ENCODE assay signal across 9 cellular contexts in the genomic region with DNA sequence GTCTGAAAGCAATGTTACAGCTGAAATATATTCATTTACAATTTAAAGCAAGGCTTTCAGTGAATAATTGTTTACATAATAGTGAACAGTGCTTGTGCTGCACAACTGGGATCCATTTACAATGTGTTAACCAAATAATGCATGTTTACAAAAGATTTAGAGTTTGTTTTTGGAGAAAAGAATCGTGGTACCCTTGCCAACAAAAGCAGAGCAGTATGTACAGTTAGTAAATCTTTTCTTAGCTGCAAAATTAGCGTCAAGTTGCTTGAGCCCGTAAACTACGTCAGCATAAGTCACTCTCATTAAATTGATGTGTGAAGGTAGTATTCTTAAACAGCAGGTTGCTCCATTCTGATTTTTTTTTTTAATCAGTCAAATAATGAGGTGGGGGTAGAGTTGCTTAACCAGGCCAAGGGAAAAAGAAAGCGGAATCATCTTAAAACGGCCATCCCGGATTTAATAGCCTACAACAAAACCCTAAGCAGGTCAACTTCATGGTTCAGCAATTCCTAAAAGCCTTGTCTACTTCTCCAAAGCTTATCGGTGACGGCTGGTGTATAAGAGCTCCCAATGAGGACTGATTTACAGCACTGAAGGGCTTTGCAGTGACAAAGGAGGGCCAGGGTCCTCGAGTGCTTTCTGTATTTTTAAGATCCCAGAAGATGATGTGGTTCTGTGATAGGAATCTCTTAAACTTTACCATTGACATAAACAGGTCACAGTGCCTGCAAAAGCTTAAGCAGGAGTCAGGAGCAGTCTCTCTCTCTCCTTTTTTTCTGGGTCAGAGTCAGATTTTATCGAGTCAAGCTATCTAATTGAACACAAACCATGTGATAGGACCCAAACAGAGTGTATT.
A peak's percentile ranks its signal among the peaks of the same experiment; 100 is the strongest.
DNase-seq lines count a peak whose midpoint lies in the region; ATAC-seq and TF ChIP-seq lines count a peak whose summit lies in the region.
"Had no signal": no experiment of that assay in that cellular context is flagged by ENCODE, and none has a peak within 500 bp of the region (broad histone marks: within the 10 kb centered on the region; RNA-seq: fewer than 3 reads in every experiment).

No MANE protein-coding gene starts in this region.

- H3K9me3 Mint-ChIP-seq in activated naive CD8-positive, alpha-beta T cell treated with anti-CD3 and anti-CD28 coated beads, Interleukin-2, amount 50 U/mL, for 24 hours = no peaks in the 10 kb centered on the region
- no peaks in the 10 kb centered on the region for H3K9me3 Mint-ChIP-seq in Caco-2 (ENCODE audit: unreplicated experiment)

- peak; percentile 52 for DNase-seq in DMS 273 (lab: John Stamatoyannopoulos, UW; ENCODE audit: unreplicated experiment)
- DNase-seq in NCI-H2107 treated with DMSO at 0.1 percent for 48 hours (lab: John Stamatoyannopoulos, UW; ENCODE audit: unreplicated experiment) = peak; percentile 62
- DNase-seq in breast epithelium (ENCODE audit: low spot score in 2 of 2) = no peak
- no peak for DNase-seq in stimulated activated CD4-positive, alpha-beta T cell treated with anti-CD3 and anti-CD28 coated beads, Interleukin-15, amount 100 ng/mL, for 24 hours
- DNase-seq in activated naive CD8-positive, alpha-beta T cell treated with anti-CD3 and anti-CD28 coated beads, Interleukin-2, amount 50 U/mL, for 24 hours = no peak
- DNase-seq in erythroblast (lab: John Stamatoyannopoulos, UW) = no peak
- DNase-seq in Caco-2 = no peak
- DNase-seq: activated gamma-delta T cell had no signal

- CTCF ChIA-PET in Caco-2 (lab: Charles Lee) = no interaction called here

- H3K4me3 ChIP-seq in breast epithelium = no peak overlapping the region
- peak overlapping the region; percentile 13 to 34 for H3K4me3 ChIP-seq in mucosa of rectum (ENCODE audit: low read length in 2 of 2)
- no peak overlapping the region for H3K4me3 ChIP-seq in Caco-2 (ENCODE audit: low read depth, low read length)

- TF ChIP-seq POLR2A in breast epithelium (IDR thresholded peaks at IDR 0.05) (no peak), erythroblast (IDR thresholded peaks at IDR 0.05; ENCODE audit: low read length) (no peak)

- H3K27me3 ChIP-seq in breast epithelium = no peaks in the 10 kb centered on the region
- H3K27me3 ChIP-seq in mucosa of rectum (ENCODE audit: control insufficient read depth in 2 of 2, insufficient read depth in 2 of 2, low read length in 2 of 2) = no peaks in the 10 kb centered on the region
- no peaks in the 10 kb centered on the region for H3K27me3 ChIP-seq in Caco-2 (replicated peaks; ENCODE audit: control insufficient read depth, insufficient read depth, low read length)

- H3K27ac ChIP-seq in breast epithelium = peak overlapping the region; percentile 86 to 89
- peak overlapping the region; percentile 67 to 71 for H3K27ac ChIP-seq in mucosa of rectum (ENCODE audit: low read depth in 2 of 2, low read length in 2 of 2)

- no peak for TF ChIP-seq CTCF in breast epithelium (IDR thresholded peaks at IDR 0.05)
- no peak for TF ChIP-seq CTCF in Caco-2 (IDR thresholded peaks at IDR 0.05; ENCODE audit: insufficient read depth in 1 of 2, low read depth in 1 of 2, low read length in 1 of 2, severe bottlenecking in 1 of 2, unreplicated experiment in 1 of 2)

- POLR2A ChIA-PET in Caco-2 (lab: Charles Lee) = no interaction called here

- intact Hi-C loops in breast epithelium (cut with DNase I; ENCODE audit: low total_unique reads) = no loop called here
- intact Hi-C loops in Caco-2 (cut with micrococcal nuclease; ENCODE audit: unreplicated experiment) = loop anchor here (5.0 to 10.0 kb wide), 2 partner anchors 395 to 657 kb away; no protein-coding TSS in a partner anchor

- no peak overlapping the region for H3K4me3 Mint-ChIP-seq in activated naive CD8-positive, alpha-beta T cell treated with anti-CD3 and anti-CD28 coated beads, Interleukin-2, amount 50 U/mL, for 24 hours
- no peak overlapping the region for H3K4me3 Mint-ChIP-seq in Caco-2 (ENCODE audit: unreplicated experiment)

- H3K4me1 ChIP-seq in breast epithelium = peaks cover 0 to 23% of the 10 kb centered on the region in 2 donors
- peaks cover 42% of the 10 kb centered on the region in 2 donors for H3K4me1 ChIP-seq in mucosa of rectum (ENCODE audit: control insufficient read depth in 2 of 2, insufficient read depth in 2 of 2, low read length in 2 of 2)
- H3K4me1 ChIP-seq in Caco-2 = peaks cover 27% of the 10 kb centered on the region

- ATAC-seq in activated naive CD8-positive, alpha-beta T cell treated with anti-CD3 and anti-CD28 coated beads, Interleukin-2, amount 50 U/mL, for 24 hours = no peak

- no peaks in the 10 kb centered on the region for H3K36me3 Mint-ChIP-seq in activated naive CD8-positive, alpha-beta T cell treated with anti-CD3 and anti-CD28 coated beads, Interleukin-2, amount 50 U/mL, for 24 hours (ENCODE audit: low read depth)
- H3K36me3 Mint-ChIP-seq in Caco-2 (ENCODE audit: insufficient read depth, unreplicated experiment) = no peaks in the 10 kb centered on the region

- no peak overlapping the region for H3K9ac ChIP-seq in mucosa of rectum (ENCODE audit: low read depth in 1 of 2, low read length in 2 of 2)

- no peak overlapping the region for H3K27ac Mint-ChIP-seq in activated naive CD8-positive, alpha-beta T cell treated with anti-CD3 and anti-CD28 coated beads, Interleukin-2, amount 50 U/mL, for 24 hours
- no peak overlapping the region for H3K27ac Mint-ChIP-seq in Caco-2 (ENCODE audit: unreplicated experiment)

- no peaks in the 10 kb centered on the region for H3K9me3 ChIP-seq in breast epithelium
- H3K9me3 ChIP-seq in mucosa of rectum (ENCODE audit: control insufficient read depth in 2 of 2, low read length in 2 of 2) = peaks cover 0 to 2% of the 10 kb centered on the region in 2 donors
- 0 out of 2 replicates have a peak, but pooled peaks cover 3% of the 10 kb centered on the region for H3K9me3 ChIP-seq in Caco-2

- H3K36me3 ChIP-seq in breast epithelium (no peaks in the 10 kb centered on the region), mucosa of rectum (ENCODE audit: control insufficient read depth in 2 of 2, insufficient read depth in 2 of 2, low read length in 2 of 2) (no peaks in the 10 kb centered on the region), Caco-2 (ENCODE audit: control insufficient read depth, insufficient read depth, low read length) (no peaks in the 10 kb centered on the region)

- peaks cover 24% of the 10 kb centered on the region for H3K4me1 Mint-ChIP-seq in activated naive CD8-positive, alpha-beta T cell treated with anti-CD3 and anti-CD28 coated beads, Interleukin-2, amount 50 U/mL, for 24 hours
- peaks cover 31% of the 10 kb centered on the region for H3K4me1 Mint-ChIP-seq in Caco-2 (ENCODE audit: low read depth, unreplicated experiment)

- H3K27me3 Mint-ChIP-seq in activated naive CD8-positive, alpha-beta T cell treated with anti-CD3 and anti-CD28 coated beads, Interleukin-2, amount 50 U/mL, for 24 hours = no peaks in the 10 kb centered on the region
- H3K27me3 Mint-ChIP-seq in Caco-2 (ENCODE audit: insufficient read depth, unreplicated experiment) = no peaks in the 10 kb centered on the region

- BruUV-seq in Caco-2 (replicated peaks; lab: Mats Ljungman, UMichigan) = no TSS peak

Comparison
In these comparisons a context has a peak if more than half of its experiments do, and no peak if none do; other contexts are left out.
1. DNase-seq: peak in DMS 273 (single experiment) and NCI-H2107 treated with DMSO at 0.1 percent for 48 hours (single experiment); none in breast epithelium (0 of 2), stimulated activated CD4-positive, alpha-beta T cell treated with anti-CD3 and anti-CD28 coated beads, Interleukin-15, amount 100 ng/mL, for 24 hours (single experiment), activated naive CD8-positive, alpha-beta T cell treated with anti-CD3 and anti-CD28 coated beads, Interleukin-2, amount 50 U/mL, for 24 hours (single experiment), erythroblast (0 of 2) and Caco-2 (0 of 2).
2. H3K4me3 ChIP-seq: peak in mucosa of rectum (2 of 2); none in breast epithelium (0 of 3) and Caco-2 (single experiment).